8 cellular contexts compared by ENCODE assay signal in genomic region chrX:55717521-55718497, GRCh38. TPM values are rescaled to one million over a fixed set of nuclear protein-coding genes. Genes with fewer than 3 reads are reported as not detected.
DNase-seq lines count a peak whose midpoint lies in the region; ATAC-seq and TF ChIP-seq lines count a peak whose summit lies in the region.

RRAGB (plus strand) TSS chrX:55717749; CDS start chrX:55718328, 579 bp downstream.

- no peaks in the 10 kb centered on the region for H3K9me3 ChIP-seq in PC-9 (ENCODE audit: insufficient read depth, low read depth)
- no peaks in the 10 kb centered on the region for H3K9me3 ChIP-seq in muscle layer of colon (ENCODE audit: low read length)

- peak; percentile 96 for ATAC-seq in GM21619 (IDR thresholded peaks at IDR 0.05; ENCODE audit: unreplicated experiment)
- peak; percentile 100 for ATAC-seq in esophagus mucosa

- peak within 1 kb of the TSS; percentile 99 for H2AFZ ChIP-seq in PC-9

- peak within 1 kb of the TSS; percentile 95 for H3K4me2 ChIP-seq in PC-9

- TSS peak; percentile 85 for BruUV-seq in PC-9 (replicated peaks; lab: Mats Ljungman, UMichigan)

- H3K27ac ChIP-seq in PC-9, result peak within 1 kb of the TSS; percentile 86
- H3K27ac ChIP-seq in muscle layer of colon (ENCODE audit: low read depth, low read length), result peak within 1 kb of the TSS; percentile 68

- H3K36me3 ChIP-seq in PC-9 (ENCODE audit: low read depth) (peaks cover 4% of the 10 kb centered on the region; the same call in 1 of the 2 replicates), muscle layer of colon (ENCODE audit: insufficient read depth, low read length) (peaks cover 7% of the 10 kb centered on the region)

- H3K4me1 ChIP-seq in PC-9 (replicated peaks; ENCODE audit: insufficient read depth), result peaks cover 11% of the 10 kb centered on the region; the same call in 1 of the 2 replicates
- H3K4me1 ChIP-seq in muscle layer of colon (ENCODE audit: insufficient read depth, low read length), result peaks cover 3% of the 10 kb centered on the region

- intact Hi-C loops in PC-9 (cut with micrococcal nuclease; ENCODE audit: unreplicated experiment), result loop anchor here (1.0 to 10.0 kb wide), 5 partner anchors 190 to 1569 kb away; partner anchors contain the start of genes FAAH2, KLF8 and NBDY

- CTCF ChIA-PET in PC-9 (lab: Charles Lee), result interaction anchor here (0.5 to 1.4 kb wide), 6 partner anchors 101 to 1078 kb away, joined by 3 to 11 read pairs (median 4); no protein-coding TSS in a partner anchor

- H4K20me1 ChIP-seq in PC-9 (ENCODE audit: insufficient read depth), result no peaks in the 10 kb centered on the region

- no peaks in the 10 kb centered on the region for H3K27me3 ChIP-seq in PC-9 (ENCODE audit: insufficient read depth, low read depth)
- H3K27me3 ChIP-seq in muscle layer of colon (ENCODE audit: control insufficient read depth in 1 of 2, insufficient read depth in 2 of 2, low read length in 2 of 2), result no peaks in the 10 kb centered on the region

- H3K79me2 ChIP-seq in PC-9 (ENCODE audit: low read depth), result peaks cover 17% of the 10 kb centered on the region

- H3K4me3 ChIP-seq in Jurkat, Clone E6-1 (ENCODE audit: low read length), result peak within 1 kb of the TSS; percentile 78
- H3K4me3 ChIP-seq in PC-9 (peak within 1 kb of the TSS; percentile 91), muscle layer of colon (ENCODE audit: low read depth in 1 of 2, low read length in 2 of 2) (peak within 1 kb of the TSS; percentile 50 to 85)

- peaks cover 7% of the 10 kb centered on the region; the same call in 1 of the 2 replicates for H3F3A ChIP-seq in PC-9 (ENCODE audit: insufficient read depth, low read depth)

- peak; percentile 69 for TF ChIP-seq CTCF in PC-9 (conservative IDR thresholded peaks at IDR 0.05)

- POLR2A ChIA-PET in PC-9 (lab: Charles Lee; ENCODE audit: unreplicated experiment), result interaction anchor here (0.6 to 0.8 kb wide), 3 partner anchors 191 to 1674 kb away, joined by 3 read pairs; partner anchors contain the start of gene FAAH2

- peak within 1 kb of the TSS; percentile 46 for H3K9ac ChIP-seq in muscle layer of colon (ENCODE audit: low read length)

- H3K9me2 ChIP-seq in PC-9 (ENCODE audit: insufficient read depth), result no peaks in the 10 kb centered on the region

- DNase-seq in DMS53 treated with DMSO at 0.1 percent for 48 hours (lab: John Stamatoyannopoulos, UW; ENCODE audit: unreplicated experiment) (peak; percentile 93), PC-9 (peak; percentile 89 to 96)
- DNase-seq in Jurkat, Clone E6-1 (ENCODE audit: low read depth, low spot score), result peak; percentile 93
- peak; percentile 91 for DNase-seq in activated T-cell treated with anti-CD3 and anti-CD28 coated beads, Interleukin-2, amount 50 U/mL, for 48 hours
- peak; percentile 77 for DNase-seq in stimulated activated CD8-positive, alpha-beta memory T cell treated with anti-CD3 and anti-CD28 coated beads, Interleukin-7, amount 100 ng/mL, for 24 hours (ENCODE audit: low read depth)

RNA-seq across cellular contexts. Expression of gene RRAGB, which starts in this region (rescaled TPM):
- polyA plus RNA-seq in Jurkat, Clone E6-1 (2012; ENCODE audit: insufficient read depth, insufficient read length), result 4.4 TPM
- total RNA-seq in PC-9 (2021), result 18.6 and 23.3 TPM in 2 replicates
- total RNA-seq in esophagus mucosa, result 5.6 TPM

Comparison
In these comparisons a context has a peak if more than half of its experiments do, and no peak if none do; other contexts are left out.
1. Peak in every context shown above with its lines: DNase-seq, ATAC-seq, H3K4me3 ChIP-seq and H3K27ac ChIP-seq.